ENCODE assay signal across 25 cellular contexts in genomic region chr12:67533159-67533558, GRCh38.
"Had no signal": no experiment of that assay in that cellular context is flagged by ENCODE, and none has a peak within 500 bp of the region (broad histone marks: within the 10 kb centered on the region; RNA-seq: fewer than 3 reads in every experiment).

No MANE protein-coding gene starts in this region.

- H3K27me3 ChIP-seq: ascending aorta, brain microvascular endothelial cell had no signal

- H3K9me3 ChIP-seq: ascending aorta had no signal

- H3K4me1 ChIP-seq: ascending aorta had no signal

- ATAC-seq: activated CD4-positive, alpha-beta T cell treated with anti-CD3 and anti-CD28 coated beads for 36 hours; K562; Panc1; Right ventricle myocardium inferior; T-cell had no signal

- DNase-seq: activated CD4-positive, alpha-beta memory T cell treated with anti-CD3 and anti-CD28 coated beads, Interleukin-2, amount 10 ng/mL, durations not matched to agents 7 days and 5 days; activated CD4-positive, alpha-beta T cell treated with anti-CD3 and anti-CD28 coated beads for 36 hours; activated CD4-positive, alpha-beta T cell treated with anti-CD3 and anti-CD28 coated beads, Interleukin-2, amount 50 U/mL, for 1 hour; activated CD8-positive, alpha-beta memory T cell treated with anti-CD3 and anti-CD28 coated beads, Interleukin-2, amount 50 U/mL, for 48 hours; activated naive CD4-positive, alpha-beta T cell; activated T-cell treated with anti-CD3 and anti-CD28 coated beads, Interleukin-2, amount 50 U/mL, for 1 hour; amniotic stem cell; brain microvascular endothelial cell; cerebellar nuclear complex; Karpas-422; NCI-H1092; NCI-H1930; NCI-H2171 treated with DMSO at 0.1 percent for 48 hours; NK-92 treated with Interleukin-12 subunit alpha and Interleukin-12 subunit beta, amount 100 ng/mL, for 24 hours; OCI-M1; RPMI8226; T-cell; T-helper 2 cell; T1000; WERI-Rb-1 had no signal

- H3K27ac ChIP-seq: ascending aorta, brain microvascular endothelial cell, SK-N-MC, WERI-Rb-1 had no signal

- H3K36me3 ChIP-seq: ascending aorta, brain microvascular endothelial cell, WERI-Rb-1 had no signal

- H3K4me3 ChIP-seq: ascending aorta, K562, SK-N-MC had no signal
